Comparison of ENCODE assay signal across 1 cellular context in genomic region chr7:129825005-129825553, GRCh38.
A peak's percentile ranks its signal among the peaks of the same experiment; 100 is the strongest.
TF ChIP-seq lines count a peak whose summit lies in the region.

No MANE protein-coding gene starts in this region.

TF ChIP-seq in WTC11, 78 proteins besides CTCF, POLR2A, EP300 and RAD21 (continued from another document):
- TF ChIP-seq PRDM15 (CRISPR knock-in tag; IDR thresholded peaks at IDR 0.05) = peak; percentile 52; the same call in 1 of the 2 replicates
- no peak for TF ChIP-seq IRF1 (CRISPR knock-in tag; IDR thresholded peaks at IDR 0.05)
- no peak for TF ChIP-seq FOXJ3 (CRISPR knock-in tag; IDR thresholded peaks at IDR 0.05; ENCODE audit: borderline replicate concordance)
- TF ChIP-seq ARID4B (CRISPR knock-in tag; IDR thresholded peaks at IDR 0.05; ENCODE audit: borderline replicate concordance) = peak; percentile 79; the same call in 1 of the 2 replicates
TF ChIP-seq in WTC11: peak in this region for 12.
